In genomic region chr20:16761305-16761829, GRCh38 we compare ENCODE assay signal across 9 cellular contexts. TPM values are rescaled to one million over a fixed set of nuclear protein-coding genes. Genes with fewer than 3 reads are reported as not detected.
DNase-seq lines count a peak whose midpoint lies in the region; ATAC-seq and TF ChIP-seq lines count a peak whose summit lies in the region.
"Had no signal": no experiment of that assay in that cellular context is flagged by ENCODE, and none has a peak within 500 bp of the region (broad histone marks: within the 10 kb centered on the region; RNA-seq: fewer than 3 reads in every experiment).

No MANE protein-coding gene starts in this region.

- H3K9me3 ChIP-seq in Panc1 (ENCODE audit: control insufficient read depth, insufficient read depth, low read depth, low read length) (no peaks in the 10 kb centered on the region), gastroesophageal sphincter (no peaks in the 10 kb centered on the region), ovary (no peaks in the 10 kb centered on the region)

- H3K27me3 ChIP-seq in Panc1 (ENCODE audit: control insufficient read depth, insufficient read depth, low read length), result peaks cover 17% of the 10 kb centered on the region
- peaks cover 5% of the 10 kb centered on the region for H3K27me3 ChIP-seq in gastroesophageal sphincter
- H3K27me3 ChIP-seq in ovary, result no peaks in the 10 kb centered on the region

- TF ChIP-seq EP300 in gastroesophageal sphincter (IDR thresholded peaks at IDR 0.05), result no peak
- no peak for TF ChIP-seq EP300 in ovary (IDR thresholded peaks at IDR 0.05)

- H3K4me1 ChIP-seq in Panc1 (ENCODE audit: control insufficient read depth, insufficient read depth, low read length) (no peaks in the 10 kb centered on the region), gastroesophageal sphincter (no peaks in the 10 kb centered on the region), ovary (ENCODE audit: insufficient read depth) (no peaks in the 10 kb centered on the region)

- in situ Hi-C loops in Panc1 (cut with HindIII; ENCODE audit: low pct_unique_long_range_greater_than_20kb, low sequenced_read_pairs), result no loop called here

- BruUV-seq in Panc1 (replicated peaks; lab: Mats Ljungman, UMichigan), result no TSS peak

- TF ChIP-seq POLR2A in gastroesophageal sphincter (IDR thresholded peaks at IDR 0.05), result no peak
- TF ChIP-seq POLR2A in ovary (IDR thresholded peaks at IDR 0.05), result no peak

- H3K36me3 ChIP-seq in Panc1 (ENCODE audit: control insufficient read depth, insufficient read depth, low read length), result no peaks in the 10 kb centered on the region
- no peaks in the 10 kb centered on the region for H3K36me3 ChIP-seq in gastroesophageal sphincter
- no peaks in the 10 kb centered on the region for H3K36me3 ChIP-seq in ovary

- WGBS in gastroesophageal sphincter (ENCODE audit: low coverage in 1 of 2), 2 donors, result 0% methylated on average over 3 of the region's 3 CpGs
- 0 to 2% (median 0%) methylated on average over 3 of the region's 3 CpGs for WGBS in ovary, 3 donors

- intact Hi-C loops in Panc1 (cut with micrococcal nuclease; ENCODE audit: unreplicated experiment) (loop anchor here (10.0 kb wide), 1 partner anchor 247 kb away; no protein-coding TSS in a partner anchor), ovary (cut with DNase I) (no loop called here)

- TF ChIP-seq CTCF in LNCAP (IDR thresholded peaks at IDR 0.05) (peak; percentile 87), Panc1 (IDR thresholded peaks at IDR 0.05) (peak; percentile 81), gastroesophageal sphincter (IDR thresholded peaks at IDR 0.05) (peak; percentile 16 to 66 (median 56)), ovary (IDR thresholded peaks at IDR 0.05) (peak in 2 of 3 donors; percentile 47 to 54)

- DNase-seq in COLO668 (lab: John Stamatoyannopoulos, UW; ENCODE audit: unreplicated experiment) (peak; percentile 70), Panc1 (ENCODE audit: low read depth, low spot score) (peak; percentile 64), ovary (peak; percentile 22 to 49 (median 33))
- DNase-seq in activated effector memory CD4-positive, alpha-beta T cell treated with Interleukin-2 at 50 U/mL for 16 hours, result peak; percentile 9

- H3K27ac ChIP-seq in Panc1 (ENCODE audit: low read length), result no peak overlapping the region
- no peak overlapping the region for H3K27ac ChIP-seq in gastroesophageal sphincter
- no peak overlapping the region for H3K27ac ChIP-seq in ovary

- CTCF ChIA-PET in Panc1 (lab: Charles Lee), result interaction anchor here (0.6 kb wide), 1 partner anchor 244 kb away, joined by 3 read pairs; no protein-coding TSS in a partner anchor

- POLR2A ChIA-PET in Panc1 (lab: Charles Lee), result interaction anchor here (0.6 kb wide), 1 partner anchor 402 kb away, joined by 4 read pairs; no protein-coding TSS in a partner anchor

- ATAC-seq in GM19455 (IDR thresholded peaks at IDR 0.05; ENCODE audit: unreplicated experiment) (peak; percentile 79), Panc1 (peak; percentile 88), gastroesophageal sphincter (no peak), GM19328 (IDR thresholded peaks at IDR 0.05; ENCODE audit: unreplicated experiment) (no peak)

- no peak overlapping the region for H3K4me3 ChIP-seq in Panc1 (ENCODE audit: low read depth in 2 of 2, low read length in 2 of 2)
- no peak overlapping the region for H3K4me3 ChIP-seq in gastroesophageal sphincter
- H3K4me3 ChIP-seq in ovary, result no peak overlapping the region

RNA-seq across cellular contexts. Expression of gene OTOR, which starts 13.2 kb away (rescaled TPM):
- total RNA-seq in Panc1 (2021; ENCODE audit: unreplicated experiment) (not detected), gastroesophageal sphincter (not detected), ovary (not detected)
- not detected for polyA plus RNA-seq in Panc1 (2012; ENCODE audit: insufficient read length)
- not detected for polyA plus RNA-seq in ovary
- total RNA-seq: T-helper 2 cell treated with Interferon-gamma antibody and Interleukin-4, amounts not matched to agents 100 ng/mL and 5 ng/mL, for 36 hours had no signal

RNA-seq across cellular contexts. Expression of gene SNRPB2, which starts 31.5 kb away (rescaled TPM):
- total RNA-seq in Panc1 (2021; ENCODE audit: unreplicated experiment), result 68.5 TPM
- polyA plus RNA-seq in Panc1 (2012; ENCODE audit: insufficient read length), result 46.4 TPM
- total RNA-seq in gastroesophageal sphincter, result 10 to 100 TPM; 36.3 to 41.8 (median 41.0) TPM
- 10 to 100 TPM; 20.6 to 53.4 (median 44.1) TPM for total RNA-seq in ovary
- 10 to 100 TPM; 64.6 to 67.4 TPM for polyA plus RNA-seq in ovary

Comparison
In these comparisons a context has a peak if more than half of its experiments do, and no peak if none do; other contexts are left out.
1. DNase-seq: peak in every context shown above with its lines; median percentile 70 in COLO668; 64 in Panc1; 33 in ovary; 9 in activated effector memory CD4-positive, alpha-beta T cell treated with Interleukin-2 at 50 U/mL for 16 hours.
2. ATAC-seq: peak in GM19455 (single experiment) and Panc1 (single experiment); none in gastroesophageal sphincter (single experiment) and GM19328 (single experiment).
3. Peak in every context shown above with its lines, with median percentiles within 50 percentile points of each other: CTCF ChIP-seq.